In the genomic region with DNA sequence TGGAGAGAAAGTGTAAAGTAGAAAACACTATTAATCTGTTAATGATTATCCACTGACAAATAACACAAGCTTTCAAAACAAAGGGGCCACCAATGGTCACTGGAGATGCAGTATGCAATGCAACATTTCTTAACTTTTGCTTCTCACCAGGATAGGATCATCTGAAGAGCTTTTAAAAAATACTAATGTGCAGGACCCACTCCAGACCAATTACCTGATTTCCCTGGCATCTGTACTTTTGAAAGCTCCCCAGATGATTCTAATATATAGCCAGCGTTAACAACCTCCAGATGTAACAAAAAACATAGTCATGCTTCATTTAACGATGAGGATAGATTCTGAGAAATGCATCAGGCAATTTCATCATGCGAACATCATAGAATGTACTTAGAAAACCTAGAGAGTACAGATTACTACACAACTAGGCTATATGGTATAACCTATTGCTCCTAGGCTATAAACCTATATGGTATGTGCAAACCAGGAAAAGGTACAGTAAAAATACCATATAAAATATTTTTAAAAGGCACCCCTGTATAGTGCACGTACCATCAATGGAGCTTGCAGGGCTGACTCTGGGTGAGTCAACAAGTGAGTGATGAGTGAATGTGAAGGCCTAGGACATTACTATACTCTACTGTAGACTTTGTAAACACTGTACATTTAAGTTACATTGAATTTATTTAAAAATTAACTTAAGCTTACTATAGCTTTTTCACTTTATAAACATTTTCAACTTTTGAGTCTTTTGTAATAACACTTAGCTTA, we compare ENCODE assay signal across 18 cellular contexts.
DNase-seq lines count a peak whose midpoint lies in the region; ATAC-seq and TF ChIP-seq lines count a peak whose summit lies in the region.
"Had no signal": no experiment of that assay in that cellular context is flagged by ENCODE, and none has a peak within 500 bp of the region (broad histone marks: within the 10 kb centered on the region; RNA-seq: fewer than 3 reads in every experiment).

No MANE protein-coding gene starts in this region.

- intact Hi-C loops in PC-3 (cut with micrococcal nuclease), result no loop called here

- H2AFZ ChIP-seq in PC-3 (ENCODE audit: low read length), result no peak overlapping the region
- no peak overlapping the region for H2AFZ ChIP-seq in osteoblast (ENCODE audit: low read length)

- peak; percentile 72 for ATAC-seq in PC-3
- ATAC-seq: lower lobe of right lung, natural killer cell, WTC11 had no signal

- no peaks in the 10 kb centered on the region for H4K20me1 ChIP-seq in PC-3 (ENCODE audit: low read length)
- H4K20me1 ChIP-seq in osteoblast (ENCODE audit: insufficient read depth, low read length), result no peaks in the 10 kb centered on the region

- H3K79me2 ChIP-seq in PC-3 (ENCODE audit: low read length) (peaks cover 70% of the 10 kb centered on the region), osteoblast (ENCODE audit: insufficient read depth, low read length) (peaks cover 26% of the 10 kb centered on the region)

- no peaks in the 10 kb centered on the region for H3K9me2 ChIP-seq in PC-3 (replicated peaks; ENCODE audit: low read length)

- H3K9me3 ChIP-seq in PC-3 (ENCODE audit: low read length) (no peaks in the 10 kb centered on the region), osteoblast (ENCODE audit: low read depth, low read length) (no peaks in the 10 kb centered on the region)
- H3K9me3 ChIP-seq: esophagus muscularis mucosa, lower lobe of right lung had no signal

- BruUV-seq in PC-3 (replicated peaks; lab: Mats Ljungman, UMichigan), result no TSS peak

- DNase-seq in NCI-H1417 (lab: John Stamatoyannopoulos, UW), result peak in 2 of 3 experiments; percentile 44 to 49
- no peak for DNase-seq in NCI-H1417 treated with DMSO at 0.1 percent for 48 hours (lab: John Stamatoyannopoulos, UW)
- peak; percentile 74 for DNase-seq in PC-3
- no peak for DNase-seq in epithelial cell of prostate (ENCODE audit: low read depth, low spot score)
- DNase-seq in osteoblast (ENCODE audit: insufficient read length, low spot score, missing footprints), result no peak
- DNase-seq in NCI-H1105 (lab: John Stamatoyannopoulos, UW), result no peak
- DNase-seq in NCI-H2196 treated with DMSO at 0.1 percent for 48 hours (lab: John Stamatoyannopoulos, UW; ENCODE audit: unreplicated experiment), result no peak
- no peak for DNase-seq in amniotic stem cell (lab: John Stamatoyannopoulos, UW)
- DNase-seq: 8988T; activated effector memory CD4-positive, alpha-beta T cell treated with anti-CD3 and anti-CD28 coated beads, Interleukin-2, amount 50 U/mL, for 16 hours; CD8-positive, alpha-beta memory T cell; dermis blood vessel endothelial cell; lower lobe of right lung; natural killer cell; NCI-H446; substantia nigra had no signal

- CTCF ChIA-PET in PC-3 (lab: Charles Lee), result no interaction called here

- no peaks in the 10 kb centered on the region for H3K27me3 ChIP-seq in PC-3 (ENCODE audit: low read length)
- no peaks in the 10 kb centered on the region for H3K27me3 ChIP-seq in osteoblast (ENCODE audit: insufficient read depth, low read length)
- H3K27me3 ChIP-seq: esophagus muscularis mucosa had no signal

- H3K27ac ChIP-seq in PC-3 (ENCODE audit: low read length) (peak overlapping the region; percentile 62), epithelial cell of prostate (peak overlapping the region; percentile 37), osteoblast (ENCODE audit: low read depth, low read length) (peak overlapping the region; percentile 4)
- H3K27ac ChIP-seq: esophagus muscularis mucosa, lower lobe of right lung had no signal

- H3K4me3 ChIP-seq in PC-3 (ENCODE audit: low read length) (no peak overlapping the region), osteoblast (ENCODE audit: insufficient read depth, low read length) (no peak overlapping the region)
- H3K4me3 ChIP-seq: esophagus muscularis mucosa, lower lobe of right lung had no signal

- H3K36me3 ChIP-seq in PC-3 (ENCODE audit: low read depth, low read length) (no peaks in the 10 kb centered on the region), osteoblast (ENCODE audit: insufficient read depth, low read length) (no peaks in the 10 kb centered on the region)
- H3K36me3 ChIP-seq: esophagus muscularis mucosa, lower lobe of right lung had no signal

- H3K4me2 ChIP-seq in PC-3 (ENCODE audit: low read length) (peak overlapping the region; percentile 70), osteoblast (ENCODE audit: insufficient read depth, low read length) (no peak overlapping the region)

- POLR2A ChIA-PET in PC-3 (lab: Charles Lee; ENCODE audit: unreplicated experiment), result no interaction called here

- TF ChIP-seq CTCF in PC-3 (conservative IDR thresholded peaks at IDR 0.05; ENCODE audit: low read depth, low read length) (no peak), osteoblast (IDR thresholded peaks at IDR 0.05; ENCODE audit: extremely low read depth, low read depth, low read length) (no peak)

- H3K9ac ChIP-seq in PC-3 (ENCODE audit: low read length), result no peak overlapping the region

- H3K4me1 ChIP-seq in PC-3 (ENCODE audit: insufficient read depth, low read length) (peaks cover 69% of the 10 kb centered on the region), osteoblast (ENCODE audit: insufficient read depth, low read length) (peaks cover 55% of the 10 kb centered on the region)

- no peaks in the 10 kb centered on the region for H3F3A ChIP-seq in PC-3 (ENCODE audit: low read length, unreplicated experiment)

Comparison
In these comparisons a context has a peak if more than half of its experiments do, and no peak if none do; other contexts are left out.
1. DNase-seq: peak in NCI-H1417 (2 of 3) and PC-3 (single experiment); none in NCI-H1417 treated with DMSO at 0.1 percent for 48 hours (single experiment), epithelial cell of prostate (single experiment), osteoblast (single experiment), NCI-H1105 (single experiment), NCI-H2196 treated with DMSO at 0.1 percent for 48 hours (single experiment) and amniotic stem cell (single experiment).
2. H3K27ac ChIP-seq: peak in every context shown above with its lines; median percentile 62 in PC-3; 37 in epithelial cell of prostate; 4 in osteoblast.